ENCODE assay signal across 1 cellular context in the genomic region with DNA sequence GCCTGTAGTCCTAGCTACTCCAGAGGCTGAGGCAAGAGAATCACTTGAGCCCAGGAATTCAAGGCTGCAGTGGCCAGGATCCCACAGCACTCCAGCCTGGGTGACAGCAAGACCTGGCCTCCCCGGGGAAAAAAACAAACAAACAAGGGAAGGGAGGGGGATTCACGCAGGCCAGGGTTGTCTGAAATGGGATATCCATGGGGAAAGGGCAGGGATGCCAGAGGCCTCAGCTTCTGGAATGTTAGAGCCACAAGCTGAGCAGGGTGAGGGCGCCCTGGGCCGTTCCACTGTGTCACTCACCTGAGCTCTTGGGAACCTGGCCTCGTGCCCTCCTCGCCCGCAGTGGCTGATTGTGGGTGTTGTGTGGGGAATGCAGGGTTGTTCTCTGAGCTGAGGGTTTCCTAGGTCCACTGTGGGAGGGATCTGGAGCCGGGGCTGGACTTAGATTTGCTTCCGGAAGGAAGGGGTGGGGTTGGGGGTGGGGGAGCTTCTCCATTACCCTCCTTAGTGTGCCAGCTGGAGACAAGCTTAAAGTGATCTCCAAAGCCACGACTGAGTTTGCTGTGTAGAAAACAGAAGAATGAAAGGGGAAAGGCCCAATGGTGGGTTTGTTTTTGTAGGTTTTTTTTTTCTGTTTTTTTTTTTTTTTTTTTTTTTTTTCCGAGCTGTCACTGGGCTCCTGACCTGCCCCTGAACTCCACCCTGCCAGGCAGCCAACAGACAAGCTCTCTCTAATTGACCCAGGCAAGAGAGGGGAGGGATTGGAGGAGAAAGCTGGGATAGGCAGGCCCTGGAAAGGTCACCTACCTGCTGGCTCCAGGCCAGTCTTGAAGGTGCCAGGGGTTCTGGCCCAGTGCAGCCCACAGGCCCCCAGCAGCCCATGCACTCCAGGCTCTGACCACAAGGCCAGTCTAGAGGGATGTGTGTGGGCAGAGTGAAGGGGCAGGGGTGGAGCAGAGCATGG.
TF ChIP-seq lines count a peak whose summit lies in the region.

A gene (minus strand): TSS at position 414 of the 964 bp plus-strand sequence. CDS start 1,189 bp downstream, outside the sequence.

TF ChIP-seq in HEK293, 187 proteins besides CTCF, POLR2A, EP300 and RAD21 (continued from another document and continues in another):
- TF ChIP-seq, protein P1, sequence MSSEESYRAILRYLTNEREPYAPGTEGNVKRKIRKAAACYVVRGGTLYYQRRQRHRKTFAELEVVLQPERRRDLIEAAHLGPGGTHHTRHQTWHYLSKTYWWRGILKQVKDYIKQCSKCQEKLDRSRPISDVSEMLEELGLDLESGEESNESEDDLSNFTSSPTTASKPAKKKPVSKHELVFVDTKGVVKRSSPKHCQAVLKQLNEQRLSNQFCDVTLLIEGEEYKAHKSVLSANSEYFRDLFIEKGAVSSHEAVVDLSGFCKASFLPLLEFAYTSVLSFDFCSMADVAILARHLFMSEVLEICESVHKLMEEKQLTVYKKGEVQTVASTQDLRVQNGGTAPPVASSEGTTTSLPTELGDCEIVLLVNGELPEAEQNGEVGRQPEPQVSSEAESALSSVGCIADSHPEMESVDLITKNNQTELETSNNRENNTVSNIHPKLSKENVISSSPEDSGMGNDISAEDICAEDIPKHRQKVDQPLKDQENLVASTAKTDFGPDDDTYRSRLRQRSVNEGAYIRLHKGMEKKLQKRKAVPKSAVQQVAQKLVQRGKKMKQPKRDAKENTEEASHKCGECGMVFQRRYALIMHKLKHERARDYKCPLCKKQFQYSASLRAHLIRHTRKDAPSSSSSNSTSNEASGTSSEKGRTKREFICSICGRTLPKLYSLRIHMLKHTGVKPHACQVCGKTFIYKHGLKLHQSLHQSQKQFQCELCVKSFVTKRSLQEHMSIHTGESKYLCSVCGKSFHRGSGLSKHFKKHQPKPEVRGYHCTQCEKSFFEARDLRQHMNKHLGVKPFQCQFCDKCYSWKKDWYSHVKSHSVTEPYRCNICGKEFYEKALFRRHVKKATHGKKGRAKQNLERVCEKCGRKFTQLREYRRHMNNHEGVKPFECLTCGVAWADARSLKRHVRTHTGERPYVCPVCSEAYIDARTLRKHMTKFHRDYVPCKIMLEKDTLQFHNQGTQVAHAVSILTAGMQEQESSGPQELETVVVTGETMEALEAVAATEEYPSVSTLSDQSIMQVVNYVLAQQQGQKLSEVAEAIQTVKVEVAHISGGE (tag by site-specific recombination; conservative IDR thresholded peaks at IDR 0.05; ENCODE audit: low read depth) = no peak
- TF ChIP-seq ZNF707 (tag by site-specific recombination; IDR thresholded peaks at IDR 0.05) = no peak
- TF ChIP-seq GLIS1 (tag by site-specific recombination; IDR thresholded peaks at IDR 0.05) = peak; percentile 89
- no peak for TF ChIP-seq ZNF830 (tag by site-specific recombination; IDR thresholded peaks at IDR 0.05; ENCODE audit: low read depth)
- no peak for TF ChIP-seq ZNF629 (tag by site-specific recombination; IDR thresholded peaks at IDR 0.05)
- TF ChIP-seq, protein P2, sequence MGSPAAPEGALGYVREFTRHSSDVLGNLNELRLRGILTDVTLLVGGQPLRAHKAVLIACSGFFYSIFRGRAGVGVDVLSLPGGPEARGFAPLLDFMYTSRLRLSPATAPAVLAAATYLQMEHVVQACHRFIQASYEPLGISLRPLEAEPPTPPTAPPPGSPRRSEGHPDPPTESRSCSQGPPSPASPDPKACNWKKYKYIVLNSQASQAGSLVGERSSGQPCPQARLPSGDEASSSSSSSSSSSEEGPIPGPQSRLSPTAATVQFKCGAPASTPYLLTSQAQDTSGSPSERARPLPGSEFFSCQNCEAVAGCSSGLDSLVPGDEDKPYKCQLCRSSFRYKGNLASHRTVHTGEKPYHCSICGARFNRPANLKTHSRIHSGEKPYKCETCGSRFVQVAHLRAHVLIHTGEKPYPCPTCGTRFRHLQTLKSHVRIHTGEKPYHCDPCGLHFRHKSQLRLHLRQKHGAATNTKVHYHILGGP (tag by site-specific recombination; IDR thresholded peaks at IDR 0.05) = no peak
- no peak for TF ChIP-seq YY2 (tag by site-specific recombination; IDR thresholded peaks at IDR 0.05)
- no peak for TF ChIP-seq SETDB1 (IDR thresholded peaks at IDR 0.05; ENCODE audit: insufficient read length, low read length)
- TF ChIP-seq, protein P3, sequence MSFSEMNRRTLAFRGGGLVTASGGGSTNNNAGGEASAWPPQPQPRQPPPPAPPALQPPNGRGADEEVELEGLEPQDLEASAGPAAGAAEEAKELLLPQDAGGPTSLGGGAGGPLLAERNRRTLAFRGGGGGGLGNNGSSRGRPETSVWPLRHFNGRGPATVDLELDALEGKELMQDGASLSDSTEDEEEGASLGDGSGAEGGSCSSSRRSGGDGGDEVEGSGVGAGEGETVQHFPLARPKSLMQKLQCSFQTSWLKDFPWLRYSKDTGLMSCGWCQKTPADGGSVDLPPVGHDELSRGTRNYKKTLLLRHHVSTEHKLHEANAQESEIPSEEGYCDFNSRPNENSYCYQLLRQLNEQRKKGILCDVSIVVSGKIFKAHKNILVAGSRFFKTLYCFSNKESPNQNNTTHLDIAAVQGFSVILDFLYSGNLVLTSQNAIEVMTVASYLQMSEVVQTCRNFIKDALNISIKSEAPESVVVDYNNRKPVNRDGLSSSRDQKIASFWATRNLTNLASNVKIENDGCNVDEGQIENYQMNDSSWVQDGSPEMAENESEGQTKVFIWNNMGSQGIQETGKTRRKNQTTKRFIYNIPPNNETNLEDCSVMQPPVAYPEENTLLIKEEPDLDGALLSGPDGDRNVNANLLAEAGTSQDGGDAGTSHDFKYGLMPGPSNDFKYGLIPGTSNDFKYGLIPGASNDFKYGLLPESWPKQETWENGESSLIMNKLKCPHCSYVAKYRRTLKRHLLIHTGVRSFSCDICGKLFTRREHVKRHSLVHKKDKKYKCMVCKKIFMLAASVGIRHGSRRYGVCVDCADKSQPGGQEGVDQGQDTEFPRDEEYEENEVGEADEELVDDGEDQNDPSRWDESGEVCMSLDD (tag by site-specific recombination; IDR thresholded peaks at IDR 0.05) = no peak
- TF ChIP-seq, protein P4, sequence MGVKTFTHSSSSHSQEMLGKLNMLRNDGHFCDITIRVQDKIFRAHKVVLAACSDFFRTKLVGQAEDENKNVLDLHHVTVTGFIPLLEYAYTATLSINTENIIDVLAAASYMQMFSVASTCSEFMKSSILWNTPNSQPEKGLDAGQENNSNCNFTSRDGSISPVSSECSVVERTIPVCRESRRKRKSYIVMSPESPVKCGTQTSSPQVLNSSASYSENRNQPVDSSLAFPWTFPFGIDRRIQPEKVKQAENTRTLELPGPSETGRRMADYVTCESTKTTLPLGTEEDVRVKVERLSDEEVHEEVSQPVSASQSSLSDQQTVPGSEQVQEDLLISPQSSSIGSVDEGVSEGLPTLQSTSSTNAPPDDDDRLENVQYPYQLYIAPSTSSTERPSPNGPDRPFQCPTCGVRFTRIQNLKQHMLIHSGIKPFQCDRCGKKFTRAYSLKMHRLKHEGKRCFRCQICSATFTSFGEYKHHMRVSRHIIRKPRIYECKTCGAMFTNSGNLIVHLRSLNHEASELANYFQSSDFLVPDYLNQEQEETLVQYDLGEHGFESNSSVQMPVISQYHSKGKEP (tag by site-specific recombination; IDR thresholded peaks at IDR 0.05) = no peak
- TF ChIP-seq ZNF530 (tag by site-specific recombination; IDR thresholded peaks at IDR 0.05; ENCODE audit: low read depth) = no peak
- TF ChIP-seq SCRT1 (tag by site-specific recombination; IDR thresholded peaks at IDR 0.05; ENCODE audit: borderline replicate concordance) = no peak
- TF ChIP-seq SP7 (tag by site-specific recombination; IDR thresholded peaks at IDR 0.05) = no peak
- TF ChIP-seq ZNF341 (tag by site-specific recombination; IDR thresholded peaks at IDR 0.05; ENCODE audit: low read depth) = no peak
- TF ChIP-seq ZXDB (tag by site-specific recombination; IDR thresholded peaks at IDR 0.05) = peak; percentile 33; the same call in 1 of the 2 replicates
- TF ChIP-seq ZNF157 (tag by site-specific recombination; IDR thresholded peaks at IDR 0.05) = no peak
- TF ChIP-seq KLF10 (tag by site-specific recombination; IDR thresholded peaks at IDR 0.05) = no peak
- TF ChIP-seq, protein P5, sequence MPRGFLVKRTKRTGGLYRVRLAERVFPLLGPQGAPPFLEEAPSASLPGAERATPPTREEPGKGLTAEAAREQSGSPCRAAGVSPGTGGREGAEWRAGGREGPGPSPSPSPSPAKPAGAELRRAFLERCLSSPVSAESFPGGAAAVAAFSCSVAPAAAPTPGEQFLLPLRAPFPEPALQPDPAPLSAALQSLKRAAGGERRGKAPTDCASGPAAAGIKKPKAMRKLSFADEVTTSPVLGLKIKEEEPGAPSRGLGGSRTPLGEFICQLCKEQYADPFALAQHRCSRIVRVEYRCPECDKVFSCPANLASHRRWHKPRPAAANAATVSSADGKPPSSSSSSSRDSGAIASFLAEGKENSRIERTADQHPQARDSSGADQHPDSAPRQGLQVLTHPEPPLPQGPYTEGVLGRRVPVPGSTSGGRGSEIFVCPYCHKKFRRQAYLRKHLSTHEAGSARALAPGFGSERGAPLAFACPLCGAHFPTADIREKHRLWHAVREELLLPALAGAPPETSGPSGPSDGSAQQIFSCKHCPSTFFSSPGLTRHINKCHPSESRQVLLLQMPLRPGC (tag by site-specific recombination; IDR thresholded peaks at IDR 0.05) = peak; percentile 12; the same call in 1 of the 2 replicates
- no peak for TF ChIP-seq MZF1 (tag by site-specific recombination; IDR thresholded peaks at IDR 0.05; ENCODE audit: borderline replicate concordance)
- no peak for TF ChIP-seq ZNF560 (tag by site-specific recombination; IDR thresholded peaks at IDR 0.05; ENCODE audit: borderline replicate concordance)
- peak; percentile 59 for TF ChIP-seq SP2 (tag by site-specific recombination; IDR thresholded peaks at IDR 0.05)
- no peak for TF ChIP-seq ZNF571 (tag by site-specific recombination; IDR thresholded peaks at IDR 0.05)
- TF ChIP-seq, protein P6, sequence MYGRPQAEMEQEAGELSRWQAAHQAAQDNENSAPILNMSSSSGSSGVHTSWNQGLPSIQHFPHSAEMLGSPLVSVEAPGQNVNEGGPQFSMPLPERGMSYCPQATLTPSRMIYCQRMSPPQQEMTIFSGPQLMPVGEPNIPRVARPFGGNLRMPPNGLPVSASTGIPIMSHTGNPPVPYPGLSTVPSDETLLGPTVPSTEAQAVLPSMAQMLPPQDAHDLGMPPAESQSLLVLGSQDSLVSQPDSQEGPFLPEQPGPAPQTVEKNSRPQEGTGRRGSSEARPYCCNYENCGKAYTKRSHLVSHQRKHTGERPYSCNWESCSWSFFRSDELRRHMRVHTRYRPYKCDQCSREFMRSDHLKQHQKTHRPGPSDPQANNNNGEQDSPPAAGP (tag by site-specific recombination; IDR thresholded peaks at IDR 0.05) = no peak
- no peak for TF ChIP-seq ZNF248 (tag by site-specific recombination; IDR thresholded peaks at IDR 0.05)
- no peak for TF ChIP-seq KLF16 (tag by site-specific recombination; IDR thresholded peaks at IDR 0.05)
- TF ChIP-seq, protein P7, sequence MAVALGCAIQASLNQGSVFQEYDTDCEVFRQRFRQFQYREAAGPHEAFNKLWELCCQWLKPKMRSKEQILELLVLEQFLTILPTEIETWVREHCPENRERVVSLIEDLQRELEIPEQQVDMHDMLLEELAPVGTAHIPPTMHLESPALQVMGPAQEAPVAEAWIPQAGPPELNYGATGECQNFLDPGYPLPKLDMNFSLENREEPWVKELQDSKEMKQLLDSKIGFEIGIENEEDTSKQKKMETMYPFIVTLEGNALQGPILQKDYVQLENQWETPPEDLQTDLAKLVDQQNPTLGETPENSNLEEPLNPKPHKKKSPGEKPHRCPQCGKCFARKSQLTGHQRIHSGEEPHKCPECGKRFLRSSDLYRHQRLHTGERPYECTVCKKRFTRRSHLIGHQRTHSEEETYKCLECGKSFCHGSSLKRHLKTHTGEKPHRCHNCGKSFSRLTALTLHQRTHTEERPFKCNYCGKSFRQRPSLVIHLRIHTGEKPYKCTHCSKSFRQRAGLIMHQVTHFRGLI (tag by site-specific recombination; IDR thresholded peaks at IDR 0.05) = no peak
- TF ChIP-seq OVOL3 (tag by site-specific recombination; IDR thresholded peaks at IDR 0.05) = no peak
- TF ChIP-seq ZNF239 (tag by site-specific recombination; IDR thresholded peaks at IDR 0.05) = no peak
- TF ChIP-seq ZNF114 (tag by site-specific recombination; IDR thresholded peaks at IDR 0.05) = no peak
- TF ChIP-seq HOXA7 (CRISPR knock-in tag; IDR thresholded peaks at IDR 0.05; ENCODE audit: borderline replicate concordance) = no peak
- TF ChIP-seq, protein P8, sequence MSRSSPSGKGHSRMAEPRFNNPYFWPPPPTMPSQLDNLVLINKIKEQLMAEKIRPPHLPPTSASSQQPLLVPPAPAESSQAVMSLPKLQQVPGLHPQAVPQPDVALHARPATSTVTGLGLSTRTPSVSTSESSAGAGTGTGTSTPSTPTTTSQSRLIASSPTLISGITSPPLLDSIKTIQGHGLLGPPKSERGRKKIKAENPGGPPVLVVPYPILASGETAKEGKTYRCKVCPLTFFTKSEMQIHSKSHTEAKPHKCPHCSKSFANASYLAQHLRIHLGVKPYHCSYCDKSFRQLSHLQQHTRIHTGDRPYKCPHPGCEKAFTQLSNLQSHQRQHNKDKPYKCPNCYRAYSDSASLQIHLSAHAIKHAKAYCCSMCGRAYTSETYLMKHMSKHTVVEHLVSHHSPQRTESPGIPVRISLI (tag by site-specific recombination; IDR thresholded peaks at IDR 0.05) = peak; percentile 89
- TF ChIP-seq, protein P9, sequence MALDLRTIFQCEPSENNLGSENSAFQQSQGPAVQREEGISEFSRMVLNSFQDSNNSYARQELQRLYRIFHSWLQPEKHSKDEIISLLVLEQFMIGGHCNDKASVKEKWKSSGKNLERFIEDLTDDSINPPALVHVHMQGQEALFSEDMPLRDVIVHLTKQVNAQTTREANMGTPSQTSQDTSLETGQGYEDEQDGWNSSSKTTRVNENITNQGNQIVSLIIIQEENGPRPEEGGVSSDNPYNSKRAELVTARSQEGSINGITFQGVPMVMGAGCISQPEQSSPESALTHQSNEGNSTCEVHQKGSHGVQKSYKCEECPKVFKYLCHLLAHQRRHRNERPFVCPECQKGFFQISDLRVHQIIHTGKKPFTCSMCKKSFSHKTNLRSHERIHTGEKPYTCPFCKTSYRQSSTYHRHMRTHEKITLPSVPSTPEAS (tag by site-specific recombination; IDR thresholded peaks at IDR 0.05) = no peak
- TF ChIP-seq TRIM28 (IDR thresholded peaks at IDR 0.05; ENCODE audit: borderline replicate concordance, low read length) = no peak
- TF ChIP-seq, protein P10, sequence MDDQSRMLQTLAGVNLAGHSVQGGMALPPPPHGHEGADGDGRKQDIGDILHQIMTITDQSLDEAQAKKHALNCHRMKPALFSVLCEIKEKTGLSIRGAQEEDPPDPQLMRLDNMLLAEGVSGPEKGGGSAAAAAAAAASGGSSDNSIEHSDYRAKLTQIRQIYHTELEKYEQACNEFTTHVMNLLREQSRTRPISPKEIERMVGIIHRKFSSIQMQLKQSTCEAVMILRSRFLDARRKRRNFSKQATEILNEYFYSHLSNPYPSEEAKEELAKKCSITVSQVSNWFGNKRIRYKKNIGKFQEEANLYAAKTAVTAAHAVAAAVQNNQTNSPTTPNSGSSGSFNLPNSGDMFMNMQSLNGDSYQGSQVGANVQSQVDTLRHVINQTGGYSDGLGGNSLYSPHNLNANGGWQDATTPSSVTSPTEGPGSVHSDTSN (CRISPR knock-in tag; IDR thresholded peaks at IDR 0.05) = no peak
- TF ChIP-seq, protein P11, sequence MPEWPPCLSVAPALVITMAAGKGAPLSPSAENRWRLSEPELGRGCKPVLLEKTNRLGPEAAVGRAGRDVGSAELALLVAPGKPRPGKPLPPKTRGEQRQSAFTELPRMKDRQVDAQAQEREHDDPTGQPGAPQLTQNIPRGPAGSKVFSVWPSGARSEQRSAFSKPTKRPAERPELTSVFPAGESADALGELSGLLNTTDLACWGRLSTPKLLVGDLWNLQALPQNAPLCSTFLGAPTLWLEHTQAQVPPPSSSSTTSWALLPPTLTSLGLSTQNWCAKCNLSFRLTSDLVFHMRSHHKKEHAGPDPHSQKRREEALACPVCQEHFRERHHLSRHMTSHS (tag by site-specific recombination; IDR thresholded peaks at IDR 0.05) = no peak
- no peak for TF ChIP-seq ZNF664 (tag by site-specific recombination; IDR thresholded peaks at IDR 0.05)
- TF ChIP-seq IKZF3 (tag by site-specific recombination; IDR thresholded peaks at IDR 0.05) = no peak
- no peak for TF ChIP-seq ZNF658 (tag by site-specific recombination; IDR thresholded peaks at IDR 0.05)
